In genomic region chr7:16730937-16731336, GRCh38 we compare ENCODE assay signal across 1 cellular context.
TF ChIP-seq lines count a peak whose summit lies in the region.

No MANE protein-coding gene starts in this region.

TF ChIP-seq in HepG2, 621 proteins besides CTCF, POLR2A, EP300 and RAD21 (continued from another document):
- TF ChIP-seq ZBTB49 (CRISPR knock-in tag; IDR thresholded peaks at IDR 0.05; ENCODE audit: borderline replicate concordance) = no peak
- TF ChIP-seq DDIT3 (CRISPR knock-in tag; IDR thresholded peaks at IDR 0.05) = no peak
- TF ChIP-seq MAFG (CRISPR knock-in tag; IDR thresholded peaks at IDR 0.05) = no peak
- TF ChIP-seq HNF4G (IDR thresholded peaks at IDR 0.05; ENCODE audit: borderline replicate concordance, low read depth, low read length) = no peak
- TF ChIP-seq HNF4G (CRISPR knock-in tag; IDR thresholded peaks at IDR 0.05; ENCODE audit: borderline replicate concordance, low read depth) = no peak
- no peak for TF ChIP-seq ZNF660 (CRISPR knock-in tag; IDR thresholded peaks at IDR 0.05; ENCODE audit: borderline replicate concordance, low read depth)
- no peak for TF ChIP-seq USF2 (IDR thresholded peaks at IDR 0.05; ENCODE audit: low read depth, low read length)
- no peak for TF ChIP-seq USF2 (CRISPR knock-in tag; IDR thresholded peaks at IDR 0.05; ENCODE audit: borderline replicate concordance)
